ENCODE assay signal across 29 cellular contexts in genomic region chr9:75672478-75672877, GRCh38.
"Had no signal": no experiment of that assay in that cellular context is flagged by ENCODE, and none has a peak within 500 bp of the region (broad histone marks: within the 10 kb centered on the region; RNA-seq: fewer than 3 reads in every experiment).

No MANE protein-coding gene starts in this region.

- H3K4me3 ChIP-seq: coronary artery, dorsolateral prefrontal cortex, gastrocnemius medialis, hepatocyte, right lobe of liver, upper lobe of left lung had no signal

- H3K27me3 ChIP-seq: brain microvascular endothelial cell, gastrocnemius medialis, hepatocyte, neutrophil, right lobe of liver, upper lobe of left lung had no signal

- H3K9me3 ChIP-seq: neutrophil, right lobe of liver had no signal

- DNase-seq: activated CD4-positive, alpha-beta memory T cell treated with anti-CD3 and anti-CD28 coated beads, Interleukin-2, amount 10 ng/mL, durations not matched to agents 7 days and 5 days; activated CD4-positive, alpha-beta T cell treated with anti-CD3 and anti-CD28 coated beads, Interleukin-2, amount 10 ng/mL, durations not matched to agents 24 days and 14 days; activated CD8-positive, alpha-beta memory T cell treated with anti-CD3 and anti-CD28 coated beads, Interleukin-2, amount 10 ng/mL, durations not matched to agents 7 days and 5 days; activated effector memory CD4-positive, alpha-beta T cell treated with Interleukin-2 at 50 U/mL for 16 hours; activated naive CD4-positive, alpha-beta T cell treated with Interleukin-2 at 50 U/mL for 16 hours; activated naive CD8-positive, alpha-beta T cell treated with anti-CD3 and anti-CD28 coated beads, Interleukin-2, amount 10 ng/mL, durations not matched to agents 7 days and 5 days; amniotic stem cell; brain microvascular endothelial cell; dorsolateral prefrontal cortex; effector memory CD4-positive, alpha-beta T cell; erythroblast; gastrocnemius medialis; islet precursor cell; left cardiac atrium; left ventricle myocardium superior; mammary epithelial cell; naive B cell; nephron progenitor cell; right lobe of liver; stimulated activated CD4-positive, alpha-beta T cell treated with anti-CD3 and anti-CD28 coated beads, Interleukin-2, amount 100 ng/mL, for 48 hours; substantia nigra; T1000; upper lobe of left lung; WERI-Rb-1 had no signal

- ATAC-seq: activated CD4-positive, CD25-positive, alpha-beta regulatory T cell treated with anti-CD3 and anti-CD28 coated beads, Interleukin-2, amount 50 U/mL, for 24 hours; activated CD8-positive, alpha-beta memory T cell treated with anti-CD3 and anti-CD28 coated beads, Interleukin-2, amount 10 ng/mL, durations not matched to agents 7 days and 5 days; gastrocnemius medialis; left cardiac atrium; left ventricle myocardium superior; right lobe of liver had no signal

- H2AFZ ChIP-seq: hepatocyte had no signal

- H3K4me1 ChIP-seq: gastrocnemius medialis, right lobe of liver, upper lobe of left lung had no signal

- H3K4me2 ChIP-seq: hepatocyte had no signal

- H3K79me2 ChIP-seq: hepatocyte had no signal

- H3K27ac ChIP-seq: brain microvascular endothelial cell, coronary artery, dorsolateral prefrontal cortex, gastrocnemius medialis, hepatocyte, neutrophil, right lobe of liver, upper lobe of left lung, WERI-Rb-1 had no signal

- FAIRE-seq: astrocyte had no signal

- H3K36me3 ChIP-seq: brain microvascular endothelial cell, gastrocnemius medialis, neutrophil, right lobe of liver, upper lobe of left lung, WERI-Rb-1 had no signal
